In the genomic region with DNA sequence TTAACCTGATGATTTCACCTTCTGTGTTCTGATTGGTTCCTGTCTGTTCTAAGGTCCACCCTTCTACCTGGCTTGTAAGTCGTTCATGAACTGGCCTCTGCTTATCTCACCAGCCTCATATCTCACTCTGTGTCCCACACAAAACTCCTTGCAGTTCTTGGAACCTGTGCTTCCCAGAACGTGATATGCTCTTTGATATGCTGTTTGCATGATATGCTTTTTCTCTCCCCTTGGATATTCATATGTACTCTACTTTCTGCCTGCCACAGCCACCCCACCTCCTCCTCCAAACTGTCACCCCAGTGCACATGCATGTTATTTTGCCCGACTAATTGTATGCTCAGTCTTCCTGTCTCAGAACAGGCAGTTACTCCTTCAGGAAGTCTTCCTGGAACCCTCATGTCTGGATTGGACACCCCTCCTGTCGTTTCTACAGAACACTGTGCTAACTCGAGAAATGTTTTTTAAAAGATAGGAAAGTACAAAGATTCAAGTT, we compare ENCODE assay signal across 9 cellular contexts. TPM values are rescaled to one million over a fixed set of nuclear protein-coding genes. Genes with fewer than 3 reads are reported as not detected.
A peak's percentile ranks its signal among the peaks of the same experiment; 100 is the strongest.
DNase-seq lines count a peak whose midpoint lies in the region; ATAC-seq lines count a peak whose summit lies in the region.
"Had no signal": no experiment of that assay in that cellular context is flagged by ENCODE, and none has a peak within 500 bp of the region (broad histone marks: within the 10 kb centered on the region; RNA-seq: fewer than 3 reads in every experiment).

No MANE protein-coding gene starts in this region.

- peak overlapping the region; percentile 99 for H3K4me3 ChIP-seq in ACC112 (ENCODE audit: low read depth, low read length)

- H3K9me3 Mint-ChIP-seq in naive thymus-derived CD8-positive, alpha-beta T cell, result no peaks in the 10 kb centered on the region

- H3K27me3 Mint-ChIP-seq in naive thymus-derived CD8-positive, alpha-beta T cell, result no peaks in the 10 kb centered on the region

- DNase-seq in NCI-H226, result peak; percentile 29
- DNase-seq in dermis blood vessel endothelial cell, result peak; percentile 51
- no peak for DNase-seq in naive thymus-derived CD8-positive, alpha-beta T cell
- no peak for DNase-seq in 8988T
- DNase-seq in SW 1271 (lab: John Stamatoyannopoulos, UW), result no peak
- no peak for DNase-seq in OCI-M2 (lab: John Stamatoyannopoulos, UW; ENCODE audit: unreplicated experiment)
- DNase-seq in NCI-H1694 treated with DMSO at 0.1 percent for 48 hours (lab: John Stamatoyannopoulos, UW), result no peak
- DNase-seq: SHP77 had no signal

- peak overlapping the region in 8 of 10 donors; percentile 16 to 100 (median 70) for H3K4me3 Mint-ChIP-seq in naive thymus-derived CD8-positive, alpha-beta T cell

- no peak for ATAC-seq in naive thymus-derived CD8-positive, alpha-beta T cell

- H3K4me1 Mint-ChIP-seq in naive thymus-derived CD8-positive, alpha-beta T cell, result peaks cover 12 to 34% (median 33%) of the 10 kb centered on the region in 4 donors

- H3K27me3 ChIP-seq in ACC112 (ENCODE audit: insufficient read depth, low read length), result no peaks in the 10 kb centered on the region

- H3K79me2 ChIP-seq in ACC112 (ENCODE audit: control insufficient read depth, insufficient read depth, low read length, unreplicated experiment), result peaks cover 46% of the 10 kb centered on the region

- POLR2A ChIA-PET in naive thymus-derived CD8-positive, alpha-beta T cell (lab: Charles Lee), result interaction anchor here (1.3 to 7.6 kb wide), 3 partner anchors 10 to 33 kb away, joined by 3 to 93 read pairs (median 19); no protein-coding TSS in a partner anchor

- no peaks in the 10 kb centered on the region for H3K36me3 Mint-ChIP-seq in naive thymus-derived CD8-positive, alpha-beta T cell

- peaks cover 24% of the 10 kb centered on the region for H3K4me1 ChIP-seq in ACC112 (ENCODE audit: control insufficient read depth, insufficient read depth, low read length, unreplicated experiment)

- H3K27ac Mint-ChIP-seq in naive thymus-derived CD8-positive, alpha-beta T cell, result peak overlapping the region in 5 of 10 donors; percentile 2 to 99 (median 69)

- peaks cover 5% of the 10 kb centered on the region; the same call in 1 of the 2 replicates for H3K36me3 ChIP-seq in ACC112 (ENCODE audit: insufficient read depth, low read length)

- peak overlapping the region; percentile 100 for H3K27ac ChIP-seq in ACC112 (ENCODE audit: low read depth, low read length)

- no peak overlapping the region for H2AFZ ChIP-seq in ACC112 (ENCODE audit: low read length, unreplicated experiment)

RNA-seq across cellular contexts. Expression of gene ITPRIP, which starts 1.9 kb away (rescaled TPM):
- total RNA-seq in dermis blood vessel endothelial cell, result 29.3 and 39.9 TPM in 2 replicates
- total RNA-seq in naive thymus-derived CD8-positive, alpha-beta T cell, result 10 to 100 TPM; 14.2 to 16.0 TPM
- polyA plus RNA-seq in naive thymus-derived CD8-positive, alpha-beta T cell, result 10 to 100 TPM; 10.6 to 16.0 (median 15.6) TPM

RNA-seq across cellular contexts. Expression of gene CFAP58, which starts 13.5 kb away (rescaled TPM):
- total RNA-seq in dermis blood vessel endothelial cell, result 0.85 and 1.2 TPM in 2 replicates
- total RNA-seq in naive thymus-derived CD8-positive, alpha-beta T cell, result not detected
- not detected for polyA plus RNA-seq in naive thymus-derived CD8-positive, alpha-beta T cell

Comparison
In these comparisons a context has a peak if more than half of its experiments do, and no peak if none do; other contexts are left out.
1. DNase-seq: peak in NCI-H226 (single experiment) and dermis blood vessel endothelial cell (single experiment); none in naive thymus-derived CD8-positive, alpha-beta T cell (0 of 10), 8988T (single experiment), SW 1271 (0 of 2), OCI-M2 (single experiment) and NCI-H1694 treated with DMSO at 0.1 percent for 48 hours (single experiment).